In the genomic region with DNA sequence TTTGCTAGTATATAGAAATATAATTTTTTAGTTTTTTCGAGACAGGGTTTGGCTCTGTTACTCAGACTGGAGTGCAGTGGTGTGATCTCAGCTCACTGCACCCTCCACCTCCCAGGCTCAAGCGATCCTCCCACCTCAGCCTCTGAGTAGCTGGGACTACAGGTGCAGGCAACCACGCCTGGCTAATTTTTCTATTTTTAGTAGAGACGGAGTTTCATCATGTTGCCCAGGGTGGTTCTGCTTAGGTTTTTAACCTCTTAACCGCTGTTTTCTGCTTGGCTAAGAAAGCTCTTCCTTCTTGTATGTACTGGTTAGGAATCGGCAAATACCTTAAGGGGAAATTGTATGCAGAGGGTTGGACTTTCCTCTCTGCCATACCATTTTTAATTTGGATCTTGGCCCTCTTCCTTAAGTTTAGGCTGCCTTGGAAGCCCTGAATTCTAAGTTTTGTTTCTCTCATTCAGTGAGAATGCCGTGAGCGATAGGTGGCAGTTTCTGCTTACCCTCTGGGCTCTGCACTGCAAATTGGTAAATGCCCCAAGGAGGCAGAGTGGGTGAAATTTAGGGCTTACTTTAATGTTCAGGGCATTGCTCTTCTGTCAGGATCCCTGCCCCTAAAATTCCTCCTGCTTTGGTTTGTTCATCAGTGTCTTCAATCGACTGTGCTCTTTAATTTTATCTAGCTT, we compare ENCODE assay signal across 9 cellular contexts. TPM values are rescaled to one million over a fixed set of nuclear protein-coding genes. Genes with fewer than 3 reads are reported as not detected.
DNase-seq lines count a peak whose midpoint lies in the region; ATAC-seq lines count a peak whose summit lies in the region.
"Had no signal": no experiment of that assay in that cellular context is flagged by ENCODE, and none has a peak within 500 bp of the region (broad histone marks: within the 10 kb centered on the region; RNA-seq: fewer than 3 reads in every experiment).

No MANE protein-coding gene starts in this region.

- in situ Hi-C loops in G401 (cut with HindIII; ENCODE audit: low sequenced_read_pairs): no loop called here

- peak overlapping the region; percentile 33; the same call in 1 of the 2 replicates for H3K4me3 ChIP-seq in GM08714 (ENCODE audit: low read length)

- DNase-seq in NCI-H69 (lab: John Stamatoyannopoulos, UW) (peak; percentile 71), G401 (ENCODE audit: low spot score) (no peak), SW 1271 (lab: John Stamatoyannopoulos, UW) (no peak)
- no peak for DNase-seq in activated effector memory CD4-positive, alpha-beta T cell treated with Interleukin-2 at 50 U/mL for 16 hours
- DNase-seq: kidney had no signal

- ATAC-seq in GM19351 (IDR thresholded peaks at IDR 0.05; ENCODE audit: unreplicated experiment) (peak; percentile 63), HG03039 (IDR thresholded peaks at IDR 0.05; ENCODE audit: unreplicated experiment) (peak; percentile 64), GM18520 (IDR thresholded peaks at IDR 0.05; ENCODE audit: unreplicated experiment) (no peak)

RNA-seq across cellular contexts. Expression of a gene that starts 32.3 kb away (rescaled TPM):
- 0.20 and 4.2 TPM in 2 replicates for total RNA-seq in G401 (2014; rRNA removed; shearing (Covaris generic))
